In the genomic region with DNA sequence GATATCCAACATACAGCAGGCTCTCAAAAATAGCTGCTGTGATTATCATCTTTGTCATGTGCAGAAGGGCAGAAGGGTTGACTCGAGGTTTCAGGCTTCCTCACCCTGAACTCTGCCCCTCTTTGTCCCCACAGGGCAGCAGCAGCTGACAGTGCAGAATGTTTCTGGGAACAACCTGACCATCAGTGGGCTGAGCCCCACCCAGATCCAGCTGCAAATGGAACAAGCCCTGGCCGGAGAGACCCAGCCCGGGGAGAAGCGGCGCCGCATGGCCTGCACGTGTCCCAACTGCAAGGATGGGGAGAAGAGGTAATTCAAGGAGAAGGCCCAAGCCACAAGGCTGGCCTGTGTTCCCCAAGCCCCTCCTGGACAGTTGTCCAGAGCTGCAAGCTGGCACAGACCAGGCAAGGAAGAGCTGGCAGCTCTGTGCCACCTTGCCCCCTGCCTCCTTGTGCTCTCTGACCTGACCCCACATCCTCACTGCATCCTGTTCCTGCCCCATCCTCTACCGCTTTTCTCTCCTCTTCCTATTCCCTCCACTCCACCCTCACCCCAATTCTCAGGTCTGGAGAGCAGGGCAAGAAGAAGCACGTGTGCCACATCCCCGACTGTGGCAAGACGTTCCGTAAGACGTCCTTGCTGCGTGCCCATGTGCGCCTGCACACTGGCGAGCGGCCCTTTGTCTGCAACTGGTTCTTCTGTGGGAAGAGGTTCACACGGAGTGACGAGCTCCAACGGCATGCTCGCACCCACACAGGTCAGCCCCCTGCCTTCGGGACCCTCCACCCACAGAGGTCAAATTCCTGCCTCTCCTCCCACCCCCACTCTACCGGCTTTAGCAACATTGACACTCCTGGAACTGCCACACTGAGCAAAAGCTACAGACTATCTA, we compare ENCODE assay signal across 1 cellular context.
TF ChIP-seq lines count a peak whose summit lies in the region.

No MANE protein-coding gene starts in this region.

TF ChIP-seq in K562, 482 proteins besides CTCF, POLR2A, EP300 and RAD21:
- 0 out of 2 replicates have a peak, but pooled peaks have one; percentile 39 for TF ChIP-seq POLR2G (IDR thresholded peaks at IDR 0.05; ENCODE audit: low read depth, low read length)
- TF ChIP-seq, protein P1, sequence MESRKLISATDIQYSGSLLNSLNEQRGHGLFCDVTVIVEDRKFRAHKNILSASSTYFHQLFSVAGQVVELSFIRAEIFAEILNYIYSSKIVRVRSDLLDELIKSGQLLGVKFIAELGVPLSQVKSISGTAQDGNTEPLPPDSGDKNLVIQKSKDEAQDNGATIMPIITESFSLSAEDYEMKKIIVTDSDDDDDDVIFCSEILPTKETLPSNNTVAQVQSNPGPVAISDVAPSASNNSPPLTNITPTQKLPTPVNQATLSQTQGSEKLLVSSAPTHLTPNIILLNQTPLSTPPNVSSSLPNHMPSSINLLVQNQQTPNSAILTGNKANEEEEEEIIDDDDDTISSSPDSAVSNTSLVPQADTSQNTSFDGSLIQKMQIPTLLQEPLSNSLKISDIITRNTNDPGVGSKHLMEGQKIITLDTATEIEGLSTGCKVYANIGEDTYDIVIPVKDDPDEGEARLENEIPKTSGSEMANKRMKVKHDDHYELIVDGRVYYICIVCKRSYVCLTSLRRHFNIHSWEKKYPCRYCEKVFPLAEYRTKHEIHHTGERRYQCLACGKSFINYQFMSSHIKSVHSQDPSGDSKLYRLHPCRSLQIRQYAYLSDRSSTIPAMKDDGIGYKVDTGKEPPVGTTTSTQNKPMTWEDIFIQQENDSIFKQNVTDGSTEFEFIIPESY (CRISPR knock-in tag; IDR thresholded peaks at IDR 0.05) = no peak
- no peak for TF ChIP-seq RFX7 (CRISPR knock-in tag; IDR thresholded peaks at IDR 0.05)
- TF ChIP-seq ZNF24 (IDR thresholded peaks at IDR 0.05) = no peak
TF ChIP-seq in K562: peak in this region for 1.
